1 cellular context compared by ENCODE assay signal in genomic region chr10:60353519-60354258, GRCh38.
A peak's percentile ranks its signal among the peaks of the same experiment; 100 is the strongest.
TF ChIP-seq lines count a peak whose summit lies in the region.

No MANE protein-coding gene starts in this region.

TF ChIP-seq in GM12878, 131 proteins besides CTCF, POLR2A, EP300 and RAD21:
- TF ChIP-seq MTA2 (IDR thresholded peaks at IDR 0.05; ENCODE audit: low read depth) (peak; percentile 14; the same call in 1 of the 2 replicates), IKZF1 (conservative IDR thresholded peaks at IDR 0.05) (peak; percentile 37; the same call in 1 of the 2 replicates), BCL11A (IDR thresholded peaks at IDR 0.05; ENCODE audit: low read depth, low read length) (0 out of 2 replicates have a peak, but pooled peaks have one; percentile 37), ATF2 (IDR thresholded peaks at IDR 0.05; ENCODE audit: low read length) (peak; percentile 65), BHLHE40 (IDR thresholded peaks at IDR 0.05; ENCODE audit: borderline replicate concordance in 1 of 2, low read depth in 2 of 2, low read length in 1 of 2) (peak; percentile 22 to 74; a peak in 2 of 4 replicates), IKZF2 (IDR thresholded peaks at IDR 0.05) (peak; percentile 25 to 51; a peak in 2 of 4 replicates), EGR1 (IDR thresholded peaks at IDR 0.05; ENCODE audit: borderline replicate concordance in 1 of 2, low read depth in 2 of 2, low read length in 2 of 2) (no peak), ZNF384 (IDR thresholded peaks at IDR 0.05; ENCODE audit: borderline replicate concordance, low read depth, low read length) (no peak), NFYA (IDR thresholded peaks at IDR 0.05; ENCODE audit: borderline replicate concordance, low read depth, low read length) (no peak), JUNB (IDR thresholded peaks at IDR 0.05) (peak; percentile 35; the same call in 1 of the 2 replicates), RUNX3 (IDR thresholded peaks at IDR 0.05; ENCODE audit: low read length) (peak; percentile 59), MEF2A (IDR thresholded peaks at IDR 0.05; ENCODE audit: insufficient read depth, low read depth, low read length) (0 out of 2 replicates have a peak, but pooled peaks have one; percentile 37), ETV6 (conservative IDR thresholded peaks at IDR 0.05 in 1 of 2, IDR thresholded peaks at IDR 0.05 in 1 of 2; ENCODE audit: borderline replicate concordance in 1 of 2, low read depth in 1 of 2) (no peak), FOXM1 (IDR thresholded peaks at IDR 0.05; ENCODE audit: low read depth, low read length) (peak; percentile 79; the same call in 1 of the 2 replicates), CREB1 (IDR thresholded peaks at IDR 0.05; ENCODE audit: low read depth) (peak; percentile 58; the same call in 1 of the 2 replicates), NR2F1 (conservative IDR thresholded peaks at IDR 0.05) (peak; percentile 23; the same call in 1 of the 2 replicates), RELB (IDR thresholded peaks at IDR 0.05; ENCODE audit: low read depth) (peak; percentile 20; the same call in 1 of the 2 replicates), ATF7 (IDR thresholded peaks at IDR 0.05; ENCODE audit: low read depth) (peak; percentile 50; the same call in 1 of the 2 replicates), TAF1 (IDR thresholded peaks at IDR 0.05; ENCODE audit: borderline replicate concordance, low read depth, low read length) (no peak), CREM (IDR thresholded peaks at IDR 0.05; ENCODE audit: low read depth) (peak; percentile 57; the same call in 1 of the 2 replicates), NFIC (IDR thresholded peaks at IDR 0.05; ENCODE audit: low read depth, low read length) (peak; percentile 60), ZNF687 (IDR thresholded peaks at IDR 0.05) (peak; percentile 57), MEF2B (IDR thresholded peaks at IDR 0.05; ENCODE audit: partially characterized antibody, poor library complexity, severe bottlenecking) (peak; percentile 69)
